Comparison of ENCODE assay signal across 10 cellular contexts in genomic region chr6:137708481-137708880, GRCh38.
DNase-seq lines count a peak whose midpoint lies in the region; ATAC-seq and TF ChIP-seq lines count a peak whose summit lies in the region.
"Had no signal": no experiment of that assay in that cellular context is flagged by ENCODE, and none has a peak within 500 bp of the region (broad histone marks: within the 10 kb centered on the region; RNA-seq: fewer than 3 reads in every experiment).

No MANE protein-coding gene starts in this region.

- no peak overlapping the region for H3K18ac ChIP-seq in IMR-90 (ENCODE audit: low read depth, low read length)

- no peaks in the 10 kb centered on the region for H3K79me1 ChIP-seq in IMR-90 (ENCODE audit: low read depth in 1 of 2, low read length in 2 of 2)

- in situ Hi-C loops in IMR-90 (cut with MboI; ENCODE audit: low sequenced_read_pairs) = loop anchor here (5.0 kb wide), 1 partner anchor 159 kb away; the partner anchor contains the start of gene TNFAIP3

- TF ChIP-seq POLR2A in IMR-90 (IDR thresholded peaks at IDR 0.05; ENCODE audit: low read depth, low read length) (no peak), stomach (IDR thresholded peaks at IDR 0.05) (no peak)

- H3K9me3 Mint-ChIP-seq in activated naive CD4-positive, alpha-beta T cell treated with anti-CD3 and anti-CD28 coated beads, Interleukin-2, amount 50 U/mL, for 72 hours = peaks cover 10 to 11% of the 10 kb centered on the region in 2 donors
- peaks cover 0 to 11% (median 0%) of the 10 kb centered on the region in 9 donors for H3K9me3 Mint-ChIP-seq in naive thymus-derived CD8-positive, alpha-beta T cell

- H3K4me1 Mint-ChIP-seq in naive thymus-derived CD8-positive, alpha-beta T cell = peaks cover 15 to 64% (median 43%) of the 10 kb centered on the region in 4 donors

- H4K8ac ChIP-seq in IMR-90 (ENCODE audit: low read depth in 2 of 2, low read length in 2 of 2) = no peak overlapping the region

- no peak overlapping the region for H3K9ac ChIP-seq in IMR-90 (ENCODE audit: low read depth, low read length)
- H3K9ac ChIP-seq: SK-N-SH had no signal

- H3K4me2 ChIP-seq in IMR-90 (ENCODE audit: low read depth, low read length) = no peak overlapping the region

- dilution Hi-C loops in IMR-90 (cut with HindIII; ENCODE audit: low sequenced_read_pairs, unreplicated experiment) = no loop called here

- H3K27ac ChIP-seq in IMR-90 (ENCODE audit: insufficient read depth, low read length) (no peak overlapping the region), stomach (peak overlapping the region in 1 of 5 donors; percentile 44)

- BruUV-seq in IMR-90 (replicated peaks; lab: Mats Ljungman, UMichigan) = no TSS peak

- H3K9me1 ChIP-seq in IMR-90 (ENCODE audit: insufficient read depth, low read length) = no peaks in the 10 kb centered on the region

- no peak for TF ChIP-seq EP300 in stomach (IDR thresholded peaks at IDR 0.05)

- H2BK5ac ChIP-seq in IMR-90 (ENCODE audit: low read depth, low read length, poor library complexity, severe bottlenecking) = no peak overlapping the region

- H3K27me3 Mint-ChIP-seq in naive thymus-derived CD8-positive, alpha-beta T cell = no peaks in the 10 kb centered on the region

- no peaks in the 10 kb centered on the region for H4K20me1 ChIP-seq in IMR-90 (ENCODE audit: insufficient read depth, low read length)

- H4K91ac ChIP-seq in IMR-90 (ENCODE audit: insufficient read depth, low read depth, low read length) = no peak overlapping the region

- peak overlapping the region; percentile 89 to 96 for H3K27ac Mint-ChIP-seq in activated naive CD4-positive, alpha-beta T cell treated with anti-CD3 and anti-CD28 coated beads, Interleukin-2, amount 50 U/mL, for 72 hours
- peak overlapping the region; percentile 92 to 99 (median 97) for H3K27ac Mint-ChIP-seq in naive thymus-derived CD8-positive, alpha-beta T cell

- no peak for TF ChIP-seq RAD21 in IMR-90 (IDR thresholded peaks at IDR 0.05; ENCODE audit: low read length)

- H3K9me3 ChIP-seq in IMR-90 (ENCODE audit: control insufficient read depth, insufficient read depth, low read length) (no peaks in the 10 kb centered on the region), stomach (no peaks in the 10 kb centered on the region)
- H3K9me3 ChIP-seq: colonic mucosa, SK-N-SH had no signal

- intact Hi-C loops in IMR-90 (cut with micrococcal nuclease) (loop anchor here (1.0 kb wide), 2 partner anchors 159 to 296 kb away; partner anchors contain the start of gene TNFAIP3), stomach (cut with DNase I; ENCODE audit: low total_unique reads) (no loop called here)

- no CpG with 5 or more reads among the region's 1 CpG for WGBS in IMR-90 (ENCODE audit: extremely low coverage in 2 of 2, insufficient read length in 1 of 2), 2 experiments
- 22 to 63% (median 25%) methylated on average over 1 of the region's 1 CpG for WGBS in stomach, 5 donors

- H3K4me3 Mint-ChIP-seq in naive thymus-derived CD8-positive, alpha-beta T cell = peak overlapping the region in 8 of 10 donors; percentile 66 to 88 (median 76)

- no peak overlapping the region for H4K5ac ChIP-seq in IMR-90 (ENCODE audit: low read depth, low read length)

- H3K23ac ChIP-seq in IMR-90 (ENCODE audit: low read depth, low read length) = no peak overlapping the region

- H2AFZ ChIP-seq in IMR-90 (replicated peaks; ENCODE audit: low read length, poor library complexity) = no peak overlapping the region

- TF ChIP-seq CTCF in IMR-90 (conservative IDR thresholded peaks at IDR 0.05; ENCODE audit: low read depth, low read length) (no peak), stomach (IDR thresholded peaks at IDR 0.05) (no peak)

- no peak overlapping the region for H2AK9ac ChIP-seq in IMR-90 (replicated peaks; ENCODE audit: low read depth, low read length, poor library complexity)

- H3K56ac ChIP-seq in IMR-90 (ENCODE audit: extremely low read depth, insufficient read depth, low read length) = no peak overlapping the region

- no peak overlapping the region for H2AK5ac ChIP-seq in IMR-90 (ENCODE audit: low read depth, low read length)

- H3K4me1 ChIP-seq in IMR-90 (ENCODE audit: control insufficient read depth, insufficient read depth, low read length) = no peaks in the 10 kb centered on the region; the same call in 1 of the 2 replicates
- H3K4me1 ChIP-seq in stomach = peaks cover 7 to 30% (median 22%) of the 10 kb centered on the region in 4 donors

- H3K36me3 ChIP-seq in IMR-90 (ENCODE audit: control insufficient read depth, insufficient read depth, low read length) = no peaks in the 10 kb centered on the region
- no peaks in the 10 kb centered on the region for H3K36me3 ChIP-seq in stomach
- H3K36me3 ChIP-seq: colonic mucosa had no signal

- peak; percentile 15 for DNase-seq in CD1c-positive myeloid dendritic cell (ENCODE audit: extremely low spot score)
- no peak for DNase-seq in IMR-90
- DNase-seq in activated naive CD4-positive, alpha-beta T cell treated with anti-CD3 and anti-CD28 coated beads, Interleukin-2, amount 50 U/mL, for 72 hours (ENCODE audit: low spot score in 2 of 2) = no peak
- DNase-seq in naive thymus-derived CD8-positive, alpha-beta T cell = peak in 1 of 10 donors; percentile 37
- no peak for DNase-seq in stomach
- DNase-seq in NCI-H2227 treated with DMSO at 0.1 percent for 48 hours (lab: John Stamatoyannopoulos, UW) = no peak
- DNase-seq in DMS53 treated with DMSO at 0.1 percent for 48 hours (lab: John Stamatoyannopoulos, UW; ENCODE audit: unreplicated experiment) = no peak

- H3K4ac ChIP-seq in IMR-90 (ENCODE audit: low read depth, low read length) = no peak overlapping the region

- POLR2A ChIA-PET in IMR-90 (lab: Charles Lee; ENCODE audit: unreplicated experiment) = no interaction called here
- POLR2A ChIA-PET in naive thymus-derived CD8-positive, alpha-beta T cell (lab: Charles Lee) = interaction anchor here (0.8 to 2.0 kb wide), 8 partner anchors 9 to 267 kb away, joined by 3 to 25 read pairs (median 4); partner anchors contain the start of gene TNFAIP3

- H2BK20ac ChIP-seq in IMR-90 (ENCODE audit: low read depth, low read length) = no peak overlapping the region

- no peak overlapping the region for H2BK120ac ChIP-seq in IMR-90 (ENCODE audit: low read depth, low read length)

- H3K27me3 ChIP-seq in IMR-90 (ENCODE audit: control insufficient read depth, insufficient read depth, low read length) (no peaks in the 10 kb centered on the region), stomach (no peaks in the 10 kb centered on the region)
- H3K27me3 ChIP-seq: colonic mucosa had no signal

- ATAC-seq in IMR-90 (ENCODE audit: low read depth) = no peak
- ATAC-seq in activated naive CD4-positive, alpha-beta T cell treated with anti-CD3 and anti-CD28 coated beads, Interleukin-2, amount 50 U/mL, for 72 hours = no peak
- peak in 1 of 2 donors; percentile 31 for ATAC-seq in naive thymus-derived CD8-positive, alpha-beta T cell
- ATAC-seq in GM21360 (IDR thresholded peaks at IDR 0.05; ENCODE audit: unreplicated experiment) = no peak

- peaks cover 4 to 11% of the 10 kb centered on the region in 2 donors for H3K36me3 Mint-ChIP-seq in activated naive CD4-positive, alpha-beta T cell treated with anti-CD3 and anti-CD28 coated beads, Interleukin-2, amount 50 U/mL, for 72 hours
- peaks cover 0 to 1% (median 0%) of the 10 kb centered on the region in 3 donors for H3K36me3 Mint-ChIP-seq in naive thymus-derived CD8-positive, alpha-beta T cell

- peak overlapping the region; percentile 31; the same call in 1 of the 3 replicates for H2BK15ac ChIP-seq in IMR-90 (ENCODE audit: low read depth, low read length)

- H3K4me3 ChIP-seq in IMR-90 (ENCODE audit: insufficient read depth, low read depth, low read length) (no peak overlapping the region), stomach (no peak overlapping the region)
- H3K4me3 ChIP-seq: colonic mucosa had no signal

- no peak overlapping the region for H3K14ac ChIP-seq in IMR-90 (replicated peaks; ENCODE audit: low read depth, low read length)

- CTCF ChIA-PET in IMR-90 (lab: Yijun Ruan, JAX) = interaction anchor here (0.6 to 1.4 kb wide), 12 partner anchors 9 to 406 kb away, joined by 3 to 11 read pairs (median 4); partner anchors contain the start of gene TNFAIP3

TF ChIP-seq in IMR-90, 13 proteins besides CTCF, POLR2A, EP300 and RAD21:
- TF ChIP-seq NFE2L2 (IDR thresholded peaks at IDR 0.05; ENCODE audit: low read depth, low read length) (no peak), CHD1 (IDR thresholded peaks at IDR 0.05; ENCODE audit: low read depth, low read length) (no peak), MXI1 (IDR thresholded peaks at IDR 0.05; ENCODE audit: borderline replicate concordance, low read depth, low read length) (no peak), SMC3 (IDR thresholded peaks at IDR 0.05; ENCODE audit: low read depth, low read length) (no peak), RFX5 (IDR thresholded peaks at IDR 0.05; ENCODE audit: low read depth, low read length) (no peak), USF2 (IDR thresholded peaks at IDR 0.05; ENCODE audit: low read depth, low read length) (no peak), RCOR1 (IDR thresholded peaks at IDR 0.05; ENCODE audit: insufficient replicate concordance, low read length) (no peak)
